ENCODE assay signal across 16 cellular contexts in the genomic region with DNA sequence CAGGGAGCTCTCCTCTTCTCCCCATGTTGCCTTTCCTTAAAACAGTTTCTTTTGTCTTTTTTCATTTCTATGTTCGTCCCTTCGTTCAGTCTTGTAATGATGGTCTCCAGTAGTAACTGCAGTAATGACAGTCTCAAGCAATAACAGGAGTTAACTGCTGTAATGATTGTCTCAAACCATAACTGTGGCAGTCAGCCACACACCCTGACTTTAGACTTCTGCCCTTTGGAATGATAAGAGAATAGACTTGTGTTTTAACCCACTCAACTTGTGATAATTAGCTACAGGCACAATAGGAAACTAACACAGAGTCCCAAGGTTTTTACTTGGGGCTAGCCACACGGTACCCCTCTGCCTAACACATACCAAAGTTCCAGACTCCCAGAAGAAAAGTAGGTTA. TPM values are rescaled to one million over a fixed set of nuclear protein-coding genes. Genes with fewer than 3 reads are reported as not detected.
DNase-seq lines count a peak whose midpoint lies in the region; ATAC-seq, FAIRE-seq and TF ChIP-seq lines count a peak whose summit lies in the region.
"Had no signal": no experiment of that assay in that cellular context is flagged by ENCODE, and none has a peak within 500 bp of the region (broad histone marks: within the 10 kb centered on the region; RNA-seq: fewer than 3 reads in every experiment).

No MANE protein-coding gene starts in this region.

- no peaks in the 10 kb centered on the region for H3K9me3 ChIP-seq in colonic mucosa
- H3K9me3 ChIP-seq in small intestine (ENCODE audit: control insufficient read depth, low read depth), result no peaks in the 10 kb centered on the region

- H3K27me3 Mint-ChIP-seq in mesothelial cell of epicardium (ENCODE audit: low read depth), result no peaks in the 10 kb centered on the region
- H3K27me3 Mint-ChIP-seq in stimulated activated naive CD8-positive, alpha-beta T cell treated with anti-CD3 and anti-CD28 coated beads, Interleukin-15, amount 100 ng/mL, for 72 hours, result no peaks in the 10 kb centered on the region
- H3K27me3 Mint-ChIP-seq in activated naive CD4-positive, alpha-beta T cell treated with anti-CD3 and anti-CD28 coated beads, Interleukin-2, amount 10 ng/mL, durations not matched to agents 7 days and 5 days, result no peaks in the 10 kb centered on the region
- H3K27me3 Mint-ChIP-seq: CD4-positive, alpha-beta T cell had no signal

- intact Hi-C loops in colonic mucosa (cut with DNase I), result no loop called here
- intact Hi-C loops in left ventricle myocardium superior (cut with micrococcal nuclease), result no loop called here

- no peak for FAIRE-seq in small intestine (lab: Jason Lieb, UNC)
- FAIRE-seq: H1 had no signal

- TF ChIP-seq CTCF in colonic mucosa (IDR thresholded peaks at IDR 0.05) (no peak), mesothelial cell of epicardium (IDR thresholded peaks at IDR 0.05; ENCODE audit: unreplicated experiment) (no peak)

- H3K36me3 ChIP-seq in colonic mucosa (no peaks in the 10 kb centered on the region), small intestine (ENCODE audit: control insufficient read depth in 2 of 2, insufficient read depth in 2 of 2, low read length in 2 of 2) (peaks cover 0 to 3% of the 10 kb centered on the region in 2 donors)

- H3K36me3 Mint-ChIP-seq in mesothelial cell of epicardium, result peaks cover 41% of the 10 kb centered on the region
- peaks cover 38% of the 10 kb centered on the region for H3K36me3 Mint-ChIP-seq in activated naive CD4-positive, alpha-beta T cell treated with anti-CD3 and anti-CD28 coated beads, Interleukin-2, amount 10 ng/mL, durations not matched to agents 7 days and 5 days

- H3K27me3 ChIP-seq in colonic mucosa, result no peaks in the 10 kb centered on the region
- H3K27me3 ChIP-seq in small intestine (ENCODE audit: control insufficient read depth in 2 of 2, insufficient read depth in 2 of 2, low read length in 2 of 2), result no peaks in the 10 kb centered on the region

- H3K4me1 ChIP-seq in colonic mucosa (no peaks in the 10 kb centered on the region), small intestine (ENCODE audit: control insufficient read depth in 2 of 2, insufficient read depth in 1 of 2, low read depth in 1 of 2, low read length in 1 of 2) (peaks cover 4 to 12% of the 10 kb centered on the region in 2 donors)

- H3K4me1 Mint-ChIP-seq in mesothelial cell of epicardium, result peaks cover 9% of the 10 kb centered on the region
- H3K4me1 Mint-ChIP-seq in stimulated activated naive CD8-positive, alpha-beta T cell treated with anti-CD3 and anti-CD28 coated beads, Interleukin-15, amount 100 ng/mL, for 72 hours, result peaks cover 15% of the 10 kb centered on the region
- H3K4me1 Mint-ChIP-seq in activated naive CD4-positive, alpha-beta T cell treated with anti-CD3 and anti-CD28 coated beads, Interleukin-2, amount 10 ng/mL, durations not matched to agents 7 days and 5 days, result peaks cover 4% of the 10 kb centered on the region

- peak overlapping the region; percentile 52 for H3K27ac ChIP-seq in colonic mucosa
- peak overlapping the region in 1 of 2 donors; percentile 5 for H3K27ac ChIP-seq in small intestine (ENCODE audit: low read depth in 1 of 2, low read length in 1 of 2)

- WGBS in small intestine, 3 donors, result 18 to 59% (median 31%) methylated on average over 3 of the region's 3 CpGs

- peak; percentile 70 for ATAC-seq in left ventricle myocardium superior
- ATAC-seq in stimulated activated naive CD8-positive, alpha-beta T cell treated with anti-CD3 and anti-CD28 coated beads, Interleukin-15, amount 100 ng/mL, for 72 hours, result no peak
- ATAC-seq: Panc1 had no signal

- peak overlapping the region; percentile 13 for H3K27ac Mint-ChIP-seq in mesothelial cell of epicardium
- H3K27ac Mint-ChIP-seq in stimulated activated naive CD8-positive, alpha-beta T cell treated with anti-CD3 and anti-CD28 coated beads, Interleukin-15, amount 100 ng/mL, for 72 hours, result no peak overlapping the region
- no peak overlapping the region for H3K27ac Mint-ChIP-seq in activated naive CD4-positive, alpha-beta T cell treated with anti-CD3 and anti-CD28 coated beads, Interleukin-2, amount 10 ng/mL, durations not matched to agents 7 days and 5 days
- H3K27ac Mint-ChIP-seq: CD4-positive, alpha-beta T cell had no signal

- peaks cover 32% of the 10 kb centered on the region for H3K9me3 Mint-ChIP-seq in mesothelial cell of epicardium
- H3K9me3 Mint-ChIP-seq in stimulated activated naive CD8-positive, alpha-beta T cell treated with anti-CD3 and anti-CD28 coated beads, Interleukin-15, amount 100 ng/mL, for 72 hours, result peaks cover 17 to 22% of the 10 kb centered on the region in 2 donors
- peaks cover 21% of the 10 kb centered on the region for H3K9me3 Mint-ChIP-seq in activated naive CD4-positive, alpha-beta T cell treated with anti-CD3 and anti-CD28 coated beads, Interleukin-2, amount 10 ng/mL, durations not matched to agents 7 days and 5 days

- peak overlapping the region in 1 of 2 donors; percentile 46 for H3K9ac ChIP-seq in colonic mucosa (ENCODE audit: low read depth in 2 of 2, low read length in 2 of 2)

- H3K4me3 ChIP-seq in colonic mucosa, result no peak overlapping the region
- H3K4me3 ChIP-seq in small intestine (ENCODE audit: low read depth in 1 of 2, low read length in 2 of 2), result peak overlapping the region in 1 of 2 donors; percentile 10

- DNase-seq in colonic mucosa, result no peak
- no peak for DNase-seq in left ventricle myocardium superior
- no peak for DNase-seq in mesothelial cell of epicardium (ENCODE audit: low spot score in 2 of 2, unreplicated experiment in 2 of 2)
- peak; percentile 95 for DNase-seq in small intestine
- no peak for DNase-seq in stimulated activated naive CD8-positive, alpha-beta T cell treated with anti-CD3 and anti-CD28 coated beads, Interleukin-15, amount 100 ng/mL, for 72 hours
- DNase-seq in SK-N-DZ (ENCODE audit: low spot score), result no peak
- no peak for DNase-seq in activated naive CD4-positive, alpha-beta T cell treated with anti-CD3 and anti-CD28 coated beads, Interleukin-2, amount 10 ng/mL, durations not matched to agents 7 days and 5 days
- DNase-seq: CD4-positive, alpha-beta T cell; KG1; NCI-H1436 treated with DMSO at 0.1 percent for 48 hours; NCI-H2029 treated with DMSO at 0.1 percent for 48 hours; NCI-H510A treated with DMSO at 0.1 percent for 48 hours; NCI-H82; SHP77 had no signal

- CTCF ChIA-PET in activated naive CD4-positive, alpha-beta T cell treated with anti-CD3 and anti-CD28 coated beads, Interleukin-2, amount 10 ng/mL, durations not matched to agents 7 days and 5 days (lab: Charles Lee), result no interaction called here

- no peak overlapping the region for H3K4me3 Mint-ChIP-seq in mesothelial cell of epicardium
- no peak overlapping the region for H3K4me3 Mint-ChIP-seq in stimulated activated naive CD8-positive, alpha-beta T cell treated with anti-CD3 and anti-CD28 coated beads, Interleukin-15, amount 100 ng/mL, for 72 hours
- H3K4me3 Mint-ChIP-seq in activated naive CD4-positive, alpha-beta T cell treated with anti-CD3 and anti-CD28 coated beads, Interleukin-2, amount 10 ng/mL, durations not matched to agents 7 days and 5 days, result no peak overlapping the region
- H3K4me3 Mint-ChIP-seq: CD4-positive, alpha-beta T cell had no signal

RNA-seq across cellular contexts. Expression of gene TMEM131, which starts 12.1 kb away (rescaled TPM):
- 10 to 100 TPM; 52.4 to 60.8 TPM for total RNA-seq in colonic mucosa
- total RNA-seq in left ventricle myocardium superior, result 29.0 TPM
- total RNA-seq in mesothelial cell of epicardium, result 46.9 to 52.9 TPM (median 50.7 TPM) in 3 replicates
- polyA plus RNA-seq in small intestine, result 10 to 100 TPM in 2 of 3 donors, 1 to 10 TPM in 1; 6.5 to 15.3 (median 12.3) TPM
- 7.8 and 10.3 TPM in 2 replicates for polyA plus RNA-seq in SK-N-DZ (2014; cell fraction: cytosol; rRNA removed)
- polyA plus RNA-seq in SK-N-DZ (2014; cell fraction: nucleus; rRNA removed), result 8.5 and 24.6 TPM in 2 replicates
